9 cellular contexts compared by ENCODE assay signal in genomic region chr2:238895901-238896600, GRCh38. TPM values are rescaled to one million over a fixed set of nuclear protein-coding genes. Genes with fewer than 3 reads are reported as not detected.
DNase-seq lines count a peak whose midpoint lies in the region; ATAC-seq, FAIRE-seq and TF ChIP-seq lines count a peak whose summit lies in the region.
"Had no signal": no experiment of that assay in that cellular context is flagged by ENCODE, and none has a peak within 500 bp of the region (broad histone marks: within the 10 kb centered on the region; RNA-seq: fewer than 3 reads in every experiment).

No MANE protein-coding gene starts in this region.

- H3K18ac ChIP-seq in H1 (ENCODE audit: extremely low read depth, low read length): no peak overlapping the region

- H3K27me3 ChIP-seq in H1 (replicated peaks in 1 of 4; ENCODE audit: control insufficient read depth in 3 of 4, extremely low read depth in 1 of 4, insufficient read depth in 3 of 4, low read length in 3 of 4) (0 out of 7 replicates have a peak, but pooled peaks cover 0 to 3% (median 0%) of the 10 kb centered on the region in 4 experiments), right lobe of liver (no peaks in the 10 kb centered on the region), thyroid gland (no peaks in the 10 kb centered on the region)

- H3K23me2 ChIP-seq in H1 (ENCODE audit: low read depth, low read length): no peaks in the 10 kb centered on the region

- H2BK12ac ChIP-seq in H1 (ENCODE audit: low read depth, low read length): no peak overlapping the region

- H2BK15ac ChIP-seq in H1 (ENCODE audit: low read length): no peak overlapping the region

- peak; percentile 4 to 60 (median 29) for ATAC-seq in right lobe of liver

- no peak overlapping the region for H3K14ac ChIP-seq in H1 (ENCODE audit: insufficient read length)

- intact Hi-C loops in right lobe of liver (cut with DNase I): no loop called here
- intact Hi-C loops in thyroid gland (cut with DNase I): no loop called here

- no peak overlapping the region for H3K4ac ChIP-seq in H1 (replicated peaks; ENCODE audit: insufficient read length, low read depth, low read length)

- CTCF ChIA-PET in H1 (lab: Charles Lee; ENCODE audit: partially characterized antibody): no interaction called here

- H2BK20ac ChIP-seq in H1 (ENCODE audit: low read length): no peak overlapping the region

- H3K27ac ChIP-seq in H1 (ENCODE audit: low read depth, low read length) (no peak overlapping the region), right lobe of liver (no peak overlapping the region), thyroid gland (peak overlapping the region in 1 of 3 donors; percentile 17)

- no peak overlapping the region for H3K9ac ChIP-seq in H1 (replicated peaks in 1 of 4; ENCODE audit: extremely low read depth in 1 of 4, low read depth in 3 of 4, low read length in 3 of 4)

- TF ChIP-seq EP300 in H1 (IDR thresholded peaks at IDR 0.05; ENCODE audit: borderline replicate concordance in 1 of 2, low read depth in 2 of 2, low read length in 2 of 2): no peak

- no peak for FAIRE-seq in H1 (lab: Jason Lieb, UNC)

- H3K9me3 ChIP-seq in H1 (ENCODE audit: insufficient read depth in 2 of 2, low read depth in 1 of 2, low read length in 1 of 2) (no peaks in the 10 kb centered on the region), right lobe of liver (no peaks in the 10 kb centered on the region), thyroid gland (no peaks in the 10 kb centered on the region)

- H3K79me2 ChIP-seq in H1 (ENCODE audit: control insufficient read depth in 1 of 2, insufficient read depth in 2 of 2, low read length in 2 of 2): no peaks in the 10 kb centered on the region

- DNase-seq in HT1080 (ENCODE audit: low read depth) (peak; percentile 84), H1 (ENCODE audit: low read depth in 1 of 2, low spot score in 2 of 2) (peak in 1 of 2 experiments; percentile 23), right lobe of liver (peak in 1 of 3 donors; percentile 40), thyroid gland (peak; percentile 20), AML-193 (lab: John Stamatoyannopoulos, UW) (no peak), GF-D8 (lab: John Stamatoyannopoulos, UW) (no peak), SIG-M5 (lab: John Stamatoyannopoulos, UW) (no peak)
- DNase-seq in activated CD4-positive, alpha-beta T cell treated with anti-CD3 and anti-CD28 coated beads for 48 hours: no peak
- DNase-seq: activated T-cell treated with anti-CD3 and anti-CD28 coated beads, Interleukin-2, amount 50 U/mL, for 24 hours had no signal

- H4K5ac ChIP-seq in H1 (ENCODE audit: insufficient read length, low read depth, low read length): no peak overlapping the region

- H4K20me1 ChIP-seq in H1 (replicated peaks in 1 of 2; ENCODE audit: control insufficient read depth in 1 of 2, insufficient read depth in 2 of 2, low read length in 2 of 2): no peaks in the 10 kb centered on the region

- H3K23ac ChIP-seq in H1 (ENCODE audit: insufficient read length): no peak overlapping the region

- WGBS in H1 (ENCODE audit: extremely low coverage in 1 of 2, insufficient coverage in 1 of 2, insufficient read length in 1 of 2, insufficient replicate concordance in 2 of 2, low coverage in 1 of 2, low lambda C conversion rate in 2 of 2, missing lambda C conversion rate in 1 of 2), 2 experiments: 47% methylated on average over 25 of the region's 27 CpGs; no CpG with 5 or more reads in 1 of the 2 experiments
- WGBS in right lobe of liver (ENCODE audit: insufficient coverage, low coverage, low lambda C conversion rate, missing lambda C conversion rate): 21% methylated on average over 7 of the region's 27 CpGs
- WGBS in thyroid gland, 2 donors: 63 to 72% methylated on average over 7 to 24 of the region's 27 CpGs

- no peak for TF ChIP-seq POLR2A in H1 (IDR thresholded peaks at IDR 0.05; ENCODE audit: control extremely low read depth in 1 of 2, low read depth in 2 of 2, low read length in 2 of 2)
- TF ChIP-seq POLR2A in right lobe of liver (IDR thresholded peaks at IDR 0.05): no peak
- TF ChIP-seq POLR2A in thyroid gland (IDR thresholded peaks at IDR 0.05): no peak

- H2AFZ ChIP-seq in H1 (ENCODE audit: low read length): no peak overlapping the region

- no peak overlapping the region for H2AK5ac ChIP-seq in H1 (ENCODE audit: low read depth, low read length)

- TF ChIP-seq RAD21 in H1 (IDR thresholded peaks at IDR 0.05 in 1 of 2, conservative IDR thresholded peaks at IDR 0.05 in 1 of 2; ENCODE audit: low read depth in 2 of 2, low read length in 2 of 2): no peak

- peak overlapping the region in 1 of 2 experiments; percentile 50; a peak in 3 of 4 replicates for H3K4me2 ChIP-seq in H1 (ENCODE audit: insufficient read depth in 1 of 2, low read depth in 2 of 2, low read length in 2 of 2)

- peak overlapping the region; percentile 57 for H4K8ac ChIP-seq in H1 (ENCODE audit: extremely low read depth, insufficient read depth, low read length)

- peaks cover 0 to 10% (median 7%) of the 10 kb centered on the region in 4 experiments; a peak in 6 of 7 replicates for H3K4me1 ChIP-seq in H1 (replicated peaks in 1 of 4; ENCODE audit: control insufficient read depth in 3 of 4, insufficient read depth in 4 of 4, low read length in 3 of 4)
- H3K4me1 ChIP-seq in right lobe of liver: no peaks in the 10 kb centered on the region
- no peaks in the 10 kb centered on the region for H3K4me1 ChIP-seq in thyroid gland

- H3K56ac ChIP-seq in H1 (replicated peaks; ENCODE audit: insufficient read length, low read depth, low read length): no peak overlapping the region

- H3K4me3 ChIP-seq in H1 (ENCODE audit: extremely low read depth in 1 of 4, insufficient read depth in 2 of 4, low read depth in 3 of 4, low read length in 4 of 4) (no peak overlapping the region), right lobe of liver (no peak overlapping the region), thyroid gland (replicated peaks in 1 of 3) (no peak overlapping the region)

- POLR2A ChIA-PET in H1 (lab: Charles Lee; ENCODE audit: partially characterized antibody): no interaction called here

- H4K91ac ChIP-seq in H1 (replicated peaks; ENCODE audit: insufficient read length, low read length): no peak overlapping the region

- H3K79me1 ChIP-seq in H1 (ENCODE audit: low read depth, low read length): no peaks in the 10 kb centered on the region; the same call in 1 of the 2 replicates

- no peak overlapping the region for H2BK120ac ChIP-seq in H1 (replicated peaks; ENCODE audit: low read depth, low read length)

- TF ChIP-seq CTCF in H1 (IDR thresholded peaks at IDR 0.05; ENCODE audit: control extremely low read depth in 1 of 3, insufficient read depth in 1 of 3, low read depth in 1 of 3, low read length in 3 of 3) (no peak), right lobe of liver (IDR thresholded peaks at IDR 0.05) (no peak), thyroid gland (IDR thresholded peaks at IDR 0.05) (no peak)

- H3K36me3 ChIP-seq in H1 (ENCODE audit: control insufficient read depth in 2 of 4, insufficient read depth in 4 of 4, low read length in 3 of 4): no peaks in the 10 kb centered on the region
- no peaks in the 10 kb centered on the region for H3K36me3 ChIP-seq in right lobe of liver
- H3K36me3 ChIP-seq in thyroid gland: no peaks in the 10 kb centered on the region

- no peak overlapping the region for H2BK5ac ChIP-seq in H1 (ENCODE audit: low read depth, low read length)

TF ChIP-seq in H1, 55 proteins besides CTCF, POLR2A, EP300 and RAD21:
- TF ChIP-seq TAF1 (IDR thresholded peaks at IDR 0.05; ENCODE audit: low read depth, low read length) (no peak), JUND (IDR thresholded peaks at IDR 0.05; ENCODE audit: low read length) (peak; percentile 86)
TF ChIP-seq in H1: peak in this region for 1.

RNA-seq across cellular contexts. Expression of gene TWIST2, which starts 48.2 kb away (rescaled TPM):
- 49.9 and 52.1 TPM in 2 replicates for total RNA-seq in HT1080 (2014; rRNA removed; shearing (Covaris generic))
- polyA plus RNA-seq in HT1080 (2015; cell fraction: cytosol; rRNA removed): 45.5 and 47.0 TPM in 2 replicates
- 11.8 and 13.5 TPM in 2 replicates for polyA plus RNA-seq in HT1080 (2015; cell fraction: nucleus; rRNA removed)
- total RNA-seq in H1 (2021; fragmentation: NEBNext Ultra II Directional; extraction: Animal tissue kit (Norgen Biotek cat#: 25700)): 2.1 and 2.6 TPM in 2 replicates
- 4.3 and 5.4 TPM in 2 replicates for polyA plus RNA-seq in H1 (2011; rRNA removed)
- polyA plus RNA-seq in H1 (2011; cell fraction: cytosol; rRNA removed): 4.8 TPM
- 2.7 TPM for polyA plus RNA-seq in H1 (2011; cell fraction: nucleus; rRNA removed)
- polyA plus RNA-seq in H1 (2012, experiment 1 of 2): 2.3 to 3.8 TPM (median 3.3 TPM) in 4 replicates
- 4.1 TPM for polyA plus RNA-seq in H1 (2012, experiment 2 of 2)
- 2.4 TPM for polyA plus RNA-seq in H1 (2013, experiment 1 of 2)
- 2.4 TPM for polyA plus RNA-seq in H1 (2013, experiment 2 of 2)
- polyA minus RNA-seq in H1 (2011; rRNA and poly(A)+ RNA removed): 0.93 and 1.2 TPM in 2 replicates
- 1.9 TPM for polyA minus RNA-seq in H1 (2011; cell fraction: cytosol; rRNA and poly(A)+ RNA removed)
- 7.0 TPM for polyA minus RNA-seq in H1 (2011; cell fraction: nucleus; rRNA and poly(A)+ RNA removed)
- total RNA-seq in right lobe of liver: under 1 TPM in 3 of 6 experiments, not detected in 3; 0.15 to 0.56 (median 0.18) TPM
- 10 to 100 TPM; 10.4 to 30.1 (median 20.8) TPM for total RNA-seq in thyroid gland

Comparison
In these comparisons a context has a peak if more than half of its experiments do, and no peak if none do; other contexts are left out.
1. DNase-seq: peak in HT1080 (single experiment) and thyroid gland (2 of 2); none in activated CD4-positive, alpha-beta T cell treated with anti-CD3 and anti-CD28 coated beads for 48 hours (single experiment), AML-193 (0 of 2), GF-D8 (single experiment) and SIG-M5 (single experiment).